In genomic region chr1:111161843-111162242, GRCh38 we compare ENCODE assay signal across 1 cellular context.
A peak's percentile ranks its signal among the peaks of the same experiment; 100 is the strongest.
TF ChIP-seq lines count a peak whose summit lies in the region.

No MANE protein-coding gene starts in this region.

TF ChIP-seq in K562, 482 proteins besides CTCF, POLR2A, EP300 and RAD21 (continued from another document and continues in another):
- TF ChIP-seq CEBPZ (IDR thresholded peaks at IDR 0.05; ENCODE audit: borderline replicate concordance, low read depth, low read length) (no peak), HLTF (IDR thresholded peaks at IDR 0.05) (no peak), ZFPM2 (CRISPR knock-in tag; IDR thresholded peaks at IDR 0.05) (no peak), ZNF79 (CRISPR knock-in tag; IDR thresholded peaks at IDR 0.05; ENCODE audit: low read depth) (peak; percentile 72), ZBTB1 (CRISPR knock-in tag; IDR thresholded peaks at IDR 0.05; ENCODE audit: borderline replicate concordance, low read depth) (no peak), PHF21A (IDR thresholded peaks at IDR 0.05; ENCODE audit: borderline replicate concordance, low read depth) (no peak; the same call in 1 of the 2 replicates), HIVEP1 (CRISPR knock-in tag; IDR thresholded peaks at IDR 0.05) (no peak), ZBED1 (IDR thresholded peaks at IDR 0.05) (no peak), ZEB2 (IDR thresholded peaks at IDR 0.05) (0 out of 2 replicates have a peak, but pooled peaks have one; percentile 41), ZNF740 (CRISPR knock-in tag; IDR thresholded peaks at IDR 0.05) (no peak), ZNF740 (tag; IDR thresholded peaks at IDR 0.05) (no peak), ATF2 (CRISPR knock-in tag; IDR thresholded peaks at IDR 0.05) (no peak), SRSF3 (IDR thresholded peaks at IDR 0.05; ENCODE audit: insufficient read depth, low read length) (no peak), ESRRB (CRISPR knock-in tag; IDR thresholded peaks at IDR 0.05; ENCODE audit: borderline replicate concordance) (no peak), ZBTB9 (CRISPR knock-in tag; IDR thresholded peaks at IDR 0.05) (peak; percentile 92), ETV6 (IDR thresholded peaks at IDR 0.05; ENCODE audit: borderline replicate concordance in 1 of 2, low read depth in 2 of 2, low read length in 1 of 2) (peak in 1 of 2 experiments; percentile 49; a peak in 1 of 4 replicates), ETV6 (CRISPR knock-in tag; IDR thresholded peaks at IDR 0.05; ENCODE audit: borderline replicate concordance) (no peak), CBX1 (IDR thresholded peaks at IDR 0.05; ENCODE audit: low read depth) (no peak), ZNF23 (CRISPR knock-in tag; IDR thresholded peaks at IDR 0.05) (no peak), MNT (conservative IDR thresholded peaks at IDR 0.05) (peak in 1 of 2 experiments; percentile 86; a peak in 3 of 4 replicates), HDAC2 (IDR thresholded peaks at IDR 0.05) (peak; percentile 100), ZNF311 (CRISPR knock-in tag; IDR thresholded peaks at IDR 0.05) (peak; percentile 84), RFX7 (CRISPR knock-in tag; IDR thresholded peaks at IDR 0.05) (no peak), TCFL5 (CRISPR knock-in tag; conservative IDR thresholded peaks at IDR 0.05) (peak; percentile 83; the same call in 1 of the 2 replicates), ZMIZ1 (IDR thresholded peaks at IDR 0.05; ENCODE audit: low read depth in 2 of 2, low read length in 2 of 2) (peak in 1 of 2 experiments; percentile 94; a peak in 2 of 4 replicates), ZNF778 (CRISPR knock-in tag; IDR thresholded peaks at IDR 0.05) (0 out of 2 replicates have a peak, but pooled peaks have one; percentile 1), RNF219 (CRISPR knock-in tag; IDR thresholded peaks at IDR 0.05) (no peak), ZNF511 (CRISPR knock-in tag; IDR thresholded peaks at IDR 0.05) (no peak), ARID2 (IDR thresholded peaks at IDR 0.05) (no peak), STAT5B (CRISPR knock-in tag; IDR thresholded peaks at IDR 0.05) (no peak), BRCA1 (IDR thresholded peaks at IDR 0.05) (no peak), BRCA1 (CRISPR knock-in tag; IDR thresholded peaks at IDR 0.05) (no peak), GTF2A2 (tag; IDR thresholded peaks at IDR 0.05) (no peak), BDP1 (IDR thresholded peaks at IDR 0.05; ENCODE audit: insufficient read depth, insufficient read length) (no peak), U2AF2 (optimal IDR thresholded peaks at IDR 0.05; ENCODE audit: low read depth, low read length) (no peak), ZNF124 (CRISPR knock-in tag; IDR thresholded peaks at IDR 0.05) (no peak), ZBTB12 (CRISPR knock-in tag; IDR thresholded peaks at IDR 0.05) (peak; percentile 61; the same call in 1 of the 2 replicates), POLR3G (IDR thresholded peaks at IDR 0.05; ENCODE audit: extremely low read depth, insufficient read length, insufficient replicate concordance) (no peak), THRB (CRISPR knock-in tag; conservative IDR thresholded peaks at IDR 0.05) (peak; percentile 87; the same call in 1 of the 2 replicates), E2F8 (IDR thresholded peaks at IDR 0.05; ENCODE audit: low read depth, partially characterized antibody) (peak; percentile 35), TAL1 (IDR thresholded peaks at IDR 0.05) (peak; percentile 99), GATA2 (CRISPR knock-in tag; IDR thresholded peaks at IDR 0.05) (peak; percentile 93)
